1 cellular context compared by ENCODE assay signal in genomic region chr1:21946836-21947587, GRCh38.
TF ChIP-seq lines count a peak whose summit lies in the region.

No MANE protein-coding gene starts in this region.

TF ChIP-seq in HepG2, 621 proteins besides CTCF, POLR2A, EP300 and RAD21 (continued from another document and continues in another):
- no peak for TF ChIP-seq GMEB1 (CRISPR knock-in tag; IDR thresholded peaks at IDR 0.05; ENCODE audit: borderline replicate concordance)
- TF ChIP-seq TAF15 (IDR thresholded peaks at IDR 0.05; ENCODE audit: low read depth, low read length, poor library complexity, severe bottlenecking), result no peak
- TF ChIP-seq, protein P1, sequence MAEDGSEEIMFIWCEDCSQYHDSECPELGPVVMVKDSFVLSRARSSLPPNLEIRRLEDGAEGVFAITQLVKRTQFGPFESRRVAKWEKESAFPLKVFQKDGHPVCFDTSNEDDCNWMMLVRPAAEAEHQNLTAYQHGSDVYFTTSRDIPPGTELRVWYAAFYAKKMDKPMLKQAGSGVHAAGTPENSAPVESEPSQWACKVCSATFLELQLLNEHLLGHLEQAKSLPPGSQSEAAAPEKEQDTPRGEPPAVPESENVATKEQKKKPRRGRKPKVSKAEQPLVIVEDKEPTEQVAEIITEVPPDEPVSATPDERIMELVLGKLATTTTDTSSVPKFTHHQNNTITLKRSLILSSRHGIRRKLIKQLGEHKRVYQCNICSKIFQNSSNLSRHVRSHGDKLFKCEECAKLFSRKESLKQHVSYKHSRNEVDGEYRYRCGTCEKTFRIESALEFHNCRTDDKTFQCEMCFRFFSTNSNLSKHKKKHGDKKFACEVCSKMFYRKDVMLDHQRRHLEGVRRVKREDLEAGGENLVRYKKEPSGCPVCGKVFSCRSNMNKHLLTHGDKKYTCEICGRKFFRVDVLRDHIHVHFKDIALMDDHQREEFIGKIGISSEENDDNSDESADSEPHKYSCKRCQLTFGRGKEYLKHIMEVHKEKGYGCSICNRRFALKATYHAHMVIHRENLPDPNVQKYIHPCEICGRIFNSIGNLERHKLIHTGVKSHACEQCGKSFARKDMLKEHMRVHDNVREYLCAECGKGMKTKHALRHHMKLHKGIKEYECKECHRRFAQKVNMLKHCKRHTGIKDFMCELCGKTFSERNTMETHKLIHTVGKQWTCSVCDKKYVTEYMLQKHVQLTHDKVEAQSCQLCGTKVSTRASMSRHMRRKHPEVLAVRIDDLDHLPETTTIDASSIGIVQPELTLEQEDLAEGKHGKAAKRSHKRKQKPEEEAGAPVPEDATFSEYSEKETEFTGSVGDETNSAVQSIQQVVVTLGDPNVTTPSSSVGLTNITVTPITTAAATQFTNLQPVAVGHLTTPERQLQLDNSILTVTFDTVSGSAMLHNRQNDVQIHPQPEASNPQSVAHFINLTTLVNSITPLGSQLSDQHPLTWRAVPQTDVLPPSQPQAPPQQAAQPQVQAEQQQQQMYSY (CRISPR knock-in tag; IDR thresholded peaks at IDR 0.05), result peak; percentile 27; the same call in 1 of the 2 replicates
- TF ChIP-seq PBX3 (CRISPR knock-in tag; IDR thresholded peaks at IDR 0.05; ENCODE audit: borderline replicate concordance), result no peak
- no peak for TF ChIP-seq ETV6 (CRISPR knock-in tag; conservative IDR thresholded peaks at IDR 0.05)
- no peak for TF ChIP-seq ZNF740 (CRISPR knock-in tag; IDR thresholded peaks at IDR 0.05)
- no peak for TF ChIP-seq SIN3B (IDR thresholded peaks at IDR 0.05; ENCODE audit: low read length)
- peak; percentile 39; the same call in 1 of the 2 replicates for TF ChIP-seq ZNF563 (CRISPR knock-in tag; IDR thresholded peaks at IDR 0.05)
- TF ChIP-seq MAFK (conservative IDR thresholded peaks at IDR 0.05 in 1 of 2, IDR thresholded peaks at IDR 0.05 in 1 of 2; ENCODE audit: low read length in 2 of 2), result no peak
- TF ChIP-seq HNRNPK (IDR thresholded peaks at IDR 0.05; ENCODE audit: low read depth, low read length, poor library complexity, severe bottlenecking), result no peak
- no peak for TF ChIP-seq DNMT1 (CRISPR knock-in tag; IDR thresholded peaks at IDR 0.05)
- no peak for TF ChIP-seq ZNF180 (CRISPR knock-in tag; IDR thresholded peaks at IDR 0.05; ENCODE audit: borderline replicate concordance, low read depth)
- TF ChIP-seq MTA1 (CRISPR knock-in tag; IDR thresholded peaks at IDR 0.05; ENCODE audit: borderline replicate concordance), result peak; percentile 71; the same call in 1 of the 2 replicates
- TF ChIP-seq CBFB (CRISPR knock-in tag; IDR thresholded peaks at IDR 0.05), result no peak
- TF ChIP-seq ZC3H13 (CRISPR knock-in tag; IDR thresholded peaks at IDR 0.05), result peak; percentile 57; the same call in 1 of the 2 replicates
- no peak for TF ChIP-seq CENPX (CRISPR knock-in tag; IDR thresholded peaks at IDR 0.05)
- TF ChIP-seq YEATS2 (CRISPR knock-in tag; IDR thresholded peaks at IDR 0.05; ENCODE audit: borderline replicate concordance), result no peak
- peak; percentile 40; the same call in 1 of the 2 replicates for TF ChIP-seq WIZ (CRISPR knock-in tag; IDR thresholded peaks at IDR 0.05)
- TF ChIP-seq SCMH1 (CRISPR knock-in tag; IDR thresholded peaks at IDR 0.05; ENCODE audit: borderline replicate concordance), result no peak
- no peak for TF ChIP-seq ZFYVE20 (CRISPR knock-in tag; IDR thresholded peaks at IDR 0.05; ENCODE audit: borderline replicate concordance, low read depth)
- peak; percentile 60; the same call in 1 of the 2 replicates for TF ChIP-seq THAP7 (CRISPR knock-in tag; IDR thresholded peaks at IDR 0.05)
- TF ChIP-seq TSC22D2 (CRISPR knock-in tag; IDR thresholded peaks at IDR 0.05; ENCODE audit: borderline replicate concordance), result no peak
- 0 out of 2 replicates have a peak, but pooled peaks have one; percentile 66 for TF ChIP-seq ZNF333 (CRISPR knock-in tag; IDR thresholded peaks at IDR 0.05; ENCODE audit: borderline replicate concordance)
- no peak for TF ChIP-seq ZNF251 (CRISPR knock-in tag; IDR thresholded peaks at IDR 0.05)
- TF ChIP-seq FIP1L1 (IDR thresholded peaks at IDR 0.05; ENCODE audit: borderline replicate concordance, insufficient read depth, low read depth, low read length), result no peak
- TF ChIP-seq TOE1 (CRISPR knock-in tag; IDR thresholded peaks at IDR 0.05), result no peak
- TF ChIP-seq, protein P2, sequence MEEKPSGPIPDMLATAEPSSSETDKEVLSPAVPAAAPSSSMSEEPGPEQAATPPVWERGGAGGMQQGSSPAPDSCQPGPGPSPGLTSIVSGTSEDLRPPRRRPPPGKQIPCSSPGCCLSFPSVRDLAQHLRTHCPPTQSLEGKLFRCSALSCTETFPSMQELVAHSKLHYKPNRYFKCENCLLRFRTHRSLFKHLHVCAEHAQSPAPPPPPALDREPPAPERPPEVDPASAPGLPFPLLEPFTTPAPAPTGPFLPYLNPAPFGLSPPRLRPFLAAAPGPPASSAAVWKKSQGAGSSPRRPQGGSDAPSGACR (CRISPR knock-in tag; IDR thresholded peaks at IDR 0.05), result 0 out of 2 replicates have a peak, but pooled peaks have one; percentile 27
- TF ChIP-seq KDM2A (CRISPR knock-in tag; IDR thresholded peaks at IDR 0.05; ENCODE audit: borderline replicate concordance, low read depth), result peak; percentile 50; the same call in 1 of the 2 replicates
- peak; percentile 65; the same call in 1 of the 2 replicates for TF ChIP-seq MIER3 (CRISPR knock-in tag; IDR thresholded peaks at IDR 0.05; ENCODE audit: borderline replicate concordance)
- TF ChIP-seq JUNB (CRISPR knock-in tag; IDR thresholded peaks at IDR 0.05; ENCODE audit: borderline replicate concordance), result no peak
- no peak for TF ChIP-seq KLF15 (CRISPR knock-in tag; IDR thresholded peaks at IDR 0.05; ENCODE audit: borderline replicate concordance)
- TF ChIP-seq FOXA1 (IDR thresholded peaks at IDR 0.05), result no peak
- peak; percentile 86 for TF ChIP-seq FOXA1 (CRISPR knock-in tag; IDR thresholded peaks at IDR 0.05)
- TF ChIP-seq HMG20B (CRISPR knock-in tag; conservative IDR thresholded peaks at IDR 0.05), result no peak
- peak; percentile 94; the same call in 1 of the 2 replicates for TF ChIP-seq ZFP37 (CRISPR knock-in tag; IDR thresholded peaks at IDR 0.05; ENCODE audit: borderline replicate concordance)
- TF ChIP-seq ZFP36L1 (CRISPR knock-in tag; IDR thresholded peaks at IDR 0.05), result peak; percentile 76
- TF ChIP-seq ZNF367 (CRISPR knock-in tag; IDR thresholded peaks at IDR 0.05; ENCODE audit: borderline replicate concordance), result no peak
- TF ChIP-seq NFKB2 (CRISPR knock-in tag; IDR thresholded peaks at IDR 0.05; ENCODE audit: borderline replicate concordance), result peak; percentile 47; the same call in 1 of the 2 replicates
- no peak for TF ChIP-seq ZNF33A (CRISPR knock-in tag; IDR thresholded peaks at IDR 0.05; ENCODE audit: borderline replicate concordance)
- TF ChIP-seq NFYC (CRISPR knock-in tag; IDR thresholded peaks at IDR 0.05), result no peak
- TF ChIP-seq DMAP1 (CRISPR knock-in tag; IDR thresholded peaks at IDR 0.05), result 0 out of 2 replicates have a peak, but pooled peaks have one; percentile 33
- TF ChIP-seq FUBP1 (CRISPR knock-in tag; IDR thresholded peaks at IDR 0.05; ENCODE audit: borderline replicate concordance), result no peak
- peak; percentile 81; the same call in 1 of the 2 replicates for TF ChIP-seq ZNF556 (CRISPR knock-in tag; IDR thresholded peaks at IDR 0.05; ENCODE audit: borderline replicate concordance)
- no peak for TF ChIP-seq ZNF253 (CRISPR knock-in tag; IDR thresholded peaks at IDR 0.05; ENCODE audit: borderline replicate concordance)
- TF ChIP-seq CREM (IDR thresholded peaks at IDR 0.05), result no peak
- TF ChIP-seq CREM (CRISPR knock-in tag; IDR thresholded peaks at IDR 0.05), result no peak
- TF ChIP-seq FOSL2 (CRISPR knock-in tag; IDR thresholded peaks at IDR 0.05), result peak; percentile 53
- no peak for TF ChIP-seq NFAT5 (CRISPR knock-in tag; IDR thresholded peaks at IDR 0.05)
- peak; percentile 57; the same call in 1 of the 2 replicates for TF ChIP-seq ZNF772 (CRISPR knock-in tag; IDR thresholded peaks at IDR 0.05)
- TF ChIP-seq SNRNP70 (IDR thresholded peaks at IDR 0.05; ENCODE audit: low read depth, low read length), result no peak
- 0 out of 2 replicates have a peak, but pooled peaks have one; percentile 51 for TF ChIP-seq ZNF543 (CRISPR knock-in tag; IDR thresholded peaks at IDR 0.05)
- TF ChIP-seq ISX (CRISPR knock-in tag; conservative IDR thresholded peaks at IDR 0.05), result no peak
- TF ChIP-seq MED13 (CRISPR knock-in tag; IDR thresholded peaks at IDR 0.05), result no peak
- TF ChIP-seq ZNF883 (CRISPR knock-in tag; IDR thresholded peaks at IDR 0.05; ENCODE audit: not compliant biosample characterization), result peak; percentile 76
